Comparison of ENCODE assay signal across 8 cellular contexts in genomic region chr10:74177140-74177677, GRCh38. TPM values are rescaled to one million over a fixed set of nuclear protein-coding genes. Genes with fewer than 3 reads are reported as not detected.
A peak's percentile ranks its signal among the peaks of the same experiment; 100 is the strongest.
DNase-seq lines count a peak whose midpoint lies in the region; ATAC-seq, FAIRE-seq and TF ChIP-seq lines count a peak whose summit lies in the region.

No MANE protein-coding gene starts in this region.

- H3K4me3 Mint-ChIP-seq in astrocyte (ENCODE audit: unreplicated experiment) = peak overlapping the region; percentile 89

- intact Hi-C loops in spleen (cut with DNase I; ENCODE audit: low total_unique reads) = no loop called here

- H3K4me2 ChIP-seq in astrocyte (ENCODE audit: low read length) = peak overlapping the region; percentile 90

- peaks cover 2% of the 10 kb centered on the region for H3K36me3 Mint-ChIP-seq in astrocyte (ENCODE audit: low read depth, unreplicated experiment)

- peaks cover 10% of the 10 kb centered on the region for H4K20me1 ChIP-seq in astrocyte (ENCODE audit: insufficient read depth, low read length)

- peak overlapping the region; percentile 89 for H3K27ac Mint-ChIP-seq in astrocyte (ENCODE audit: unreplicated experiment)

- TF ChIP-seq CTCF in astrocyte (IDR thresholded peaks at IDR 0.05; ENCODE audit: insufficient read depth, low read depth, low read length) (no peak), spleen (IDR thresholded peaks at IDR 0.05 in 8 of 11, conservative IDR thresholded peaks at IDR 0.05 in 3 of 11) (no peak)

- no peaks in the 10 kb centered on the region for H3K27me3 Mint-ChIP-seq in astrocyte (ENCODE audit: low read depth, unreplicated experiment)

- peak; percentile 50 for DNase-seq in EH (ENCODE audit: low read depth)
- peak; percentile 14 to 36 for DNase-seq in SJCRH30
- DNase-seq in astrocyte (ENCODE audit: low read depth) = no peak
- DNase-seq in spleen = peak; percentile 88
- DNase-seq in SIG-M5 (lab: John Stamatoyannopoulos, UW) = no peak

- 10 to 13% (median 12%) methylated on average over 10 to 13 of the region's 13 CpGs for WGBS in spleen, 5 donors

- H3K9ac ChIP-seq in astrocyte (ENCODE audit: low read length) = peak overlapping the region; percentile 96

- TF ChIP-seq POLR2A in spleen (IDR thresholded peaks at IDR 0.05) = no peak

- H3K4me1 ChIP-seq in SJCRH30 (peaks cover 7% of the 10 kb centered on the region), astrocyte (ENCODE audit: insufficient read depth, low read length) (peaks cover 14% of the 10 kb centered on the region), spleen (peaks cover 14 to 76% (median 37%) of the 10 kb centered on the region in 6 donors)

- H3K27ac ChIP-seq in SJCRH30 (peak overlapping the region; percentile 73), astrocyte (ENCODE audit: low read depth, low read length) (peak overlapping the region; percentile 96), spleen (peak overlapping the region; percentile 79 to 96 (median 93))

- peaks cover 16% of the 10 kb centered on the region for H3K4me1 Mint-ChIP-seq in astrocyte (ENCODE audit: low read depth, unreplicated experiment)

- H3K36me3 ChIP-seq in SJCRH30 (no peaks in the 10 kb centered on the region), astrocyte (ENCODE audit: insufficient read depth, low read length) (no peaks in the 10 kb centered on the region), spleen (no peaks in the 10 kb centered on the region)

- H3K79me2 ChIP-seq in astrocyte (ENCODE audit: insufficient read depth, low read length) = peaks cover 50% of the 10 kb centered on the region

- H3K27me3 ChIP-seq in SJCRH30 = no peaks in the 10 kb centered on the region
- H3K27me3 ChIP-seq in astrocyte (ENCODE audit: insufficient read depth, low read length) = no peaks in the 10 kb centered on the region
- no peaks in the 10 kb centered on the region for H3K27me3 ChIP-seq in spleen (replicated peaks in 1 of 7)

- H3K9me3 Mint-ChIP-seq in astrocyte (ENCODE audit: unreplicated experiment) = no peaks in the 10 kb centered on the region

- ATAC-seq in HG02884 (IDR thresholded peaks at IDR 0.05; ENCODE audit: unreplicated experiment) (peak; percentile 11), HG02981 (IDR thresholded peaks at IDR 0.05; ENCODE audit: unreplicated experiment) (no peak)

- FAIRE-seq in astrocyte (lab: Jason Lieb, UNC) = no peak

- H3K4me3 ChIP-seq in SJCRH30 (peak overlapping the region; percentile 79), astrocyte (ENCODE audit: insufficient read depth, low read depth, low read length) (peak overlapping the region; percentile 94), iPS-18c (ENCODE audit: insufficient read depth, low read depth, low read length) (peak overlapping the region; percentile 98), spleen (peak overlapping the region; percentile 67 to 91 (median 83))

- no peaks in the 10 kb centered on the region for H3K9me3 ChIP-seq in SJCRH30 (replicated peaks)
- no peaks in the 10 kb centered on the region for H3K9me3 ChIP-seq in astrocyte (ENCODE audit: insufficient read depth, low read depth, low read length)
- H3K9me3 ChIP-seq in iPS-18c (ENCODE audit: control insufficient read depth, insufficient read depth, low read length) = no peaks in the 10 kb centered on the region
- H3K9me3 ChIP-seq in spleen = no peaks in the 10 kb centered on the region

- peak overlapping the region; percentile 92 for H2AFZ ChIP-seq in astrocyte (ENCODE audit: low read depth, low read length)

RNA-seq across cellular contexts. Expression of gene ADK, which starts 26.2 kb away (rescaled TPM):
- total RNA-seq in SJCRH30 (2014; rRNA removed; shearing (Covaris generic)) = 42.7 and 48.6 TPM in 2 replicates
- total RNA-seq in astrocyte = 58.3 and 62.0 TPM in 2 replicates
- 10 to 100 TPM; 24.2 to 40.5 (median 34.1) TPM for total RNA-seq in spleen
- 10 to 100 TPM; 11.1 to 18.9 (median 17.1) TPM for polyA plus RNA-seq in spleen

RNA-seq across cellular contexts. Expression of gene AP3M1, which starts 26.6 kb away (rescaled TPM):
- total RNA-seq in SJCRH30 (2014; rRNA removed; shearing (Covaris generic)) = 42.1 and 43.1 TPM in 2 replicates
- 45.9 and 50.0 TPM in 2 replicates for total RNA-seq in astrocyte
- 10 to 100 TPM; 31.6 to 39.5 (median 34.3) TPM for total RNA-seq in spleen
- 10 to 100 TPM in 1 of 3 donors, 1 to 10 TPM in 2; 7.3 to 13.0 (median 9.1) TPM for polyA plus RNA-seq in spleen

Comparison
In these comparisons a context has a peak if more than half of its experiments do, and no peak if none do; other contexts are left out.
1. DNase-seq: peak in EH (single experiment), SJCRH30 (2 of 2) and spleen (single experiment); none in astrocyte (single experiment) and SIG-M5 (single experiment).
2. Peak in every context shown above with its lines, with median percentiles within 50 percentile points of each other: H3K27ac ChIP-seq and H3K4me3 ChIP-seq.